In genomic region chr12:6295187-6295811, GRCh38 we compare ENCODE assay signal across 8 cellular contexts. TPM values are rescaled to one million over a fixed set of nuclear protein-coding genes. Genes with fewer than 3 reads are reported as not detected.
DNase-seq lines count a peak whose midpoint lies in the region; ATAC-seq, FAIRE-seq and TF ChIP-seq lines count a peak whose summit lies in the region.

No MANE protein-coding gene starts in this region.

- H4K5ac ChIP-seq in IMR-90 (ENCODE audit: low read depth, low read length) = no peak overlapping the region

- H2AK9ac ChIP-seq in IMR-90 (replicated peaks; ENCODE audit: low read depth, low read length, poor library complexity) = no peak overlapping the region

- peaks cover 4% of the 10 kb centered on the region for H3K4me1 Mint-ChIP-seq in activated T-helper 17 cell treated with anti-CD3 and anti-CD28 coated beads, Interleukin-2, amount 50 U/mL, for 72 hours
- H3K4me1 Mint-ChIP-seq in WTC11 = peaks cover 19% of the 10 kb centered on the region

- H3K9ac ChIP-seq in IMR-90 (ENCODE audit: low read depth, low read length) = no peak overlapping the region

- no peak overlapping the region; the same call in 1 of the 2 replicates for H2BK20ac ChIP-seq in IMR-90 (ENCODE audit: low read depth, low read length)

- no peak overlapping the region for H2AFZ ChIP-seq in IMR-90 (replicated peaks; ENCODE audit: low read length, poor library complexity)

- ATAC-seq in IMR-90 (ENCODE audit: low read depth) = peak; percentile 51
- peak; percentile 73 to 84 for ATAC-seq in lower lobe of right lung
- ATAC-seq in activated T-helper 17 cell treated with anti-CD3 and anti-CD28 coated beads, Interleukin-2, amount 50 U/mL, for 72 hours (replicated peaks) = no peak
- ATAC-seq in WTC11 = no peak

- 100% methylated on average over 1 of the region's 5 CpGs; no CpG with 5 or more reads in 1 of the 2 experiments for WGBS in IMR-90 (ENCODE audit: extremely low coverage in 2 of 2, insufficient read length in 1 of 2), 2 experiments

- no peak overlapping the region for H2BK5ac ChIP-seq in IMR-90 (ENCODE audit: low read depth, low read length, poor library complexity, severe bottlenecking)

- TF ChIP-seq CTCF in AG09309 (IDR thresholded peaks at IDR 0.05; ENCODE audit: control insufficient read depth, insufficient read depth, low read depth, low read length, missing control alignments) (no peak), IMR-90 (conservative IDR thresholded peaks at IDR 0.05; ENCODE audit: low read depth, low read length) (no peak), bronchial epithelial cell (IDR thresholded peaks at IDR 0.05; ENCODE audit: insufficient read depth, low read length, severe bottlenecking) (no peak), lower lobe of right lung (IDR thresholded peaks at IDR 0.05) (no peak), WTC11 (IDR thresholded peaks at IDR 0.05) (no peak)

- no peaks in the 10 kb centered on the region for H4K20me1 ChIP-seq in IMR-90 (ENCODE audit: insufficient read depth, low read length)

- no peak overlapping the region for H3K4me2 ChIP-seq in IMR-90 (ENCODE audit: low read depth, low read length)

- peaks cover 4% of the 10 kb centered on the region for H3K27me3 Mint-ChIP-seq in activated T-helper 17 cell treated with anti-CD3 and anti-CD28 coated beads, Interleukin-2, amount 50 U/mL, for 72 hours
- peaks cover 4% of the 10 kb centered on the region; the same call in 1 of the 2 replicates for H3K27me3 Mint-ChIP-seq in WTC11 (ENCODE audit: low read depth)

- H2BK15ac ChIP-seq in IMR-90 (ENCODE audit: low read depth, low read length) = peak overlapping the region; percentile 47; the same call in 2 of the 3 replicates

- peak overlapping the region; percentile 60; the same call in 1 of the 2 replicates for H2BK120ac ChIP-seq in IMR-90 (ENCODE audit: low read depth, low read length)

- FAIRE-seq in bronchial epithelial cell (lab: Jason Lieb, UNC) (no peak), frontal cortex (lab: Jason Lieb, UNC) (no peak)

- no peak overlapping the region for H3K27ac Mint-ChIP-seq in activated T-helper 17 cell treated with anti-CD3 and anti-CD28 coated beads, Interleukin-2, amount 50 U/mL, for 72 hours
- H3K27ac Mint-ChIP-seq in WTC11 = no peak overlapping the region

- H3K56ac ChIP-seq in IMR-90 (ENCODE audit: extremely low read depth, insufficient read depth, low read length) = no peak overlapping the region

- H3K4me1 ChIP-seq in IMR-90 (ENCODE audit: control insufficient read depth, insufficient read depth, low read length) (peaks cover 24% of the 10 kb centered on the region), lower lobe of right lung (peaks cover 12% of the 10 kb centered on the region)

- peak overlapping the region; percentile 54 for H2AK5ac ChIP-seq in IMR-90 (ENCODE audit: low read depth, low read length)

- H3K4me3 ChIP-seq in AG09309 (ENCODE audit: control insufficient read depth, low read depth, low read length) = no peak overlapping the region
- H3K4me3 ChIP-seq in IMR-90 (ENCODE audit: insufficient read depth, low read depth, low read length) = no peak overlapping the region
- no peak overlapping the region for H3K4me3 ChIP-seq in bronchial epithelial cell (ENCODE audit: low read depth, low read length)
- H3K4me3 ChIP-seq in lower lobe of right lung = no peak overlapping the region

- H3K9me3 ChIP-seq in IMR-90 (ENCODE audit: control insufficient read depth, insufficient read depth, low read length) = no peaks in the 10 kb centered on the region
- H3K9me3 ChIP-seq in lower lobe of right lung = no peaks in the 10 kb centered on the region

- peak overlapping the region in 1 of 2 experiments; percentile 6; a peak in 1 of 4 replicates for H4K8ac ChIP-seq in IMR-90 (ENCODE audit: low read depth in 2 of 2, low read length in 2 of 2)

- H3K36me3 ChIP-seq in IMR-90 (ENCODE audit: control insufficient read depth, insufficient read depth, low read length) (no peaks in the 10 kb centered on the region), bronchial epithelial cell (ENCODE audit: control insufficient read depth, insufficient read depth, low read length) (no peaks in the 10 kb centered on the region), lower lobe of right lung (no peaks in the 10 kb centered on the region)

- dilution Hi-C loops in IMR-90 (cut with HindIII; ENCODE audit: low sequenced_read_pairs, unreplicated experiment) = no loop called here

- no peak for TF ChIP-seq POLR2A in IMR-90 (IDR thresholded peaks at IDR 0.05; ENCODE audit: low read depth, low read length)

- intact Hi-C loops in IMR-90 (cut with micrococcal nuclease) (no loop called here), lower lobe of right lung (cut with DNase I) (no loop called here)

- H3K27ac ChIP-seq in IMR-90 (ENCODE audit: insufficient read depth, low read length) (no peak overlapping the region), lower lobe of right lung (peak overlapping the region; percentile 72)

- no peaks in the 10 kb centered on the region; a peak in 1 of 4 replicates for H3K79me1 ChIP-seq in IMR-90 (ENCODE audit: low read depth in 1 of 2, low read length in 2 of 2)

- H3K27me3 ChIP-seq in IMR-90 (ENCODE audit: control insufficient read depth, insufficient read depth, low read length) (no peaks in the 10 kb centered on the region), bronchial epithelial cell (ENCODE audit: control insufficient read depth, insufficient read depth, low read length) (no peaks in the 10 kb centered on the region), lower lobe of right lung (ENCODE audit: low read depth) (no peaks in the 10 kb centered on the region)

- H3K4me3 Mint-ChIP-seq in activated T-helper 17 cell treated with anti-CD3 and anti-CD28 coated beads, Interleukin-2, amount 50 U/mL, for 72 hours = no peak overlapping the region
- no peak overlapping the region for H3K4me3 Mint-ChIP-seq in WTC11

- peaks cover 8% of the 10 kb centered on the region; the same call in 1 of the 2 replicates for H3K9me1 ChIP-seq in IMR-90 (ENCODE audit: insufficient read depth, low read length)

- BruUV-seq in IMR-90 (replicated peaks; lab: Mats Ljungman, UMichigan) = no TSS peak

- POLR2A ChIA-PET in IMR-90 (lab: Charles Lee; ENCODE audit: unreplicated experiment) = interaction anchor here (0.6 kb wide), 2 partner anchors 171 to 239 kb away, joined by 3 to 17 read pairs; partner anchors contain the start of gene GAPDH
- POLR2A ChIA-PET in WTC11 (lab: Charles Lee) = no interaction called here

- in situ Hi-C loops in IMR-90 (cut with MboI; ENCODE audit: low sequenced_read_pairs) = loop anchor here (25.0 kb wide), 1 partner anchor 833 kb away; no protein-coding TSS in a partner anchor

- H4K91ac ChIP-seq in IMR-90 (ENCODE audit: insufficient read depth, low read depth, low read length) = peak overlapping the region; percentile 32; the same call in 1 of the 2 replicates

- no peak overlapping the region; the same call in 1 of the 2 replicates for H3K14ac ChIP-seq in IMR-90 (replicated peaks; ENCODE audit: low read depth, low read length)

- peak; percentile 44 for DNase-seq in AG09309 (ENCODE audit: low read depth)
- DNase-seq in IMR-90 = peak; percentile 82
- peak; percentile 98 for DNase-seq in bronchial epithelial cell (ENCODE audit: low read depth)
- peak; percentile 39 for DNase-seq in lower lobe of right lung
- no peak for DNase-seq in frontal cortex (ENCODE audit: low spot score in 2 of 2)
- DNase-seq in WTC11 (ENCODE audit: low spot score) = no peak
- DNase-seq in GDM1 (lab: John Stamatoyannopoulos, UW) = no peak

- CTCF ChIA-PET in IMR-90 (lab: Yijun Ruan, JAX) = interaction anchor here (0.6 kb wide), 1 partner anchor 1632 kb away, joined by 3 read pairs; no protein-coding TSS in a partner anchor
- CTCF ChIA-PET in WTC11 (lab: Charles Lee) = interaction anchor here (1.0 to 3.1 kb wide), 4 partner anchors 12 to 307 kb away, joined by 3 to 11 read pairs (median 7); partner anchors contain the start of gene LTBR

- no peak for TF ChIP-seq RAD21 in IMR-90 (IDR thresholded peaks at IDR 0.05; ENCODE audit: low read length)

- peak overlapping the region; percentile 37; the same call in 1 of the 2 replicates for H3K4ac ChIP-seq in IMR-90 (ENCODE audit: low read depth, low read length)

- no peak overlapping the region for H3K18ac ChIP-seq in IMR-90 (ENCODE audit: low read depth, low read length)

- no peaks in the 10 kb centered on the region for H3K36me3 Mint-ChIP-seq in activated T-helper 17 cell treated with anti-CD3 and anti-CD28 coated beads, Interleukin-2, amount 50 U/mL, for 72 hours (ENCODE audit: low read depth)
- peaks cover 7% of the 10 kb centered on the region for H3K36me3 Mint-ChIP-seq in WTC11

- H3K23ac ChIP-seq in IMR-90 (ENCODE audit: low read depth, low read length) = no peak overlapping the region

- no peaks in the 10 kb centered on the region for H3K9me3 Mint-ChIP-seq in activated T-helper 17 cell treated with anti-CD3 and anti-CD28 coated beads, Interleukin-2, amount 50 U/mL, for 72 hours
- H3K9me3 Mint-ChIP-seq in WTC11 = peaks cover 5% of the 10 kb centered on the region

TF ChIP-seq in IMR-90, 13 proteins besides CTCF, POLR2A, EP300 and RAD21 (continues in another document):
- TF ChIP-seq NFE2L2 (IDR thresholded peaks at IDR 0.05; ENCODE audit: low read depth, low read length) (peak; percentile 13; the same call in 1 of the 2 replicates), MAFK (IDR thresholded peaks at IDR 0.05; ENCODE audit: low read depth, low read length) (no peak), MAZ (IDR thresholded peaks at IDR 0.05; ENCODE audit: borderline replicate concordance, low read depth, low read length) (peak; percentile 60; the same call in 1 of the 2 replicates)

RNA-seq across cellular contexts. Expression of gene PLEKHG6, which starts 15.2 kb away (rescaled TPM):
- under 0.01 TPM in 2 replicates for total RNA-seq in IMR-90 (2012; rRNA removed)
- polyA plus RNA-seq in IMR-90 (2012; rRNA removed) = 0.10 TPM in 2 replicates
- polyA plus RNA-seq in IMR-90 (2012; cell fraction: cytosol; rRNA removed) = 0.05 and 0.07 TPM in 2 replicates
- polyA plus RNA-seq in IMR-90 (2012; cell fraction: nucleus; rRNA removed; ENCODE audit: low replicate concordance) = 0.05 and 0.15 TPM in 2 replicates
- total RNA-seq in bronchial epithelial cell = 15.3 and 23.4 TPM in 2 replicates
- 2.9 TPM for total RNA-seq in lower lobe of right lung
- not detected for total RNA-seq in activated T-helper 17 cell treated with anti-CD3 and anti-CD28 coated beads, Interleukin-2, amount 50 U/mL, for 72 hours
- under 0.01 TPM for total RNA-seq in frontal cortex
- 36.8 to 46.4 TPM (median 38.4 TPM) in 3 replicates for total RNA-seq in WTC11 (2021)

RNA-seq across cellular contexts. Expression of gene TNFRSF1A, which starts 46.6 kb away (rescaled TPM):
- total RNA-seq in IMR-90 (2012; rRNA removed) (79.6 and 86.7 TPM in 2 replicates), bronchial epithelial cell (26.9 and 47.0 TPM in 2 replicates), lower lobe of right lung (165 TPM), frontal cortex (4.5 TPM), WTC11 (2021) (32.3 to 44.1 TPM (median 32.4 TPM) in 3 replicates)
- 136 and 138 TPM in 2 replicates for polyA plus RNA-seq in IMR-90 (2012; rRNA removed)
- 105 and 167 TPM in 2 replicates for polyA plus RNA-seq in IMR-90 (2012; cell fraction: cytosol; rRNA removed)
- polyA plus RNA-seq in IMR-90 (2012; cell fraction: nucleus; rRNA removed; ENCODE audit: low replicate concordance) = 102 and 107 TPM in 2 replicates
- total RNA-seq in activated T-helper 17 cell treated with anti-CD3 and anti-CD28 coated beads, Interleukin-2, amount 50 U/mL, for 72 hours = 10 to 100 TPM; 42.1 to 74.1 TPM

Comparison
In these comparisons a context has a peak if more than half of its experiments do, and no peak if none do; other contexts are left out.
1. DNase-seq: peak in AG09309 (single experiment), IMR-90 (single experiment), bronchial epithelial cell (single experiment) and lower lobe of right lung (single experiment); none in frontal cortex (0 of 2), WTC11 (single experiment) and GDM1 (single experiment).
2. ATAC-seq: peak in IMR-90 (single experiment) and lower lobe of right lung (2 of 2); none in activated T-helper 17 cell treated with anti-CD3 and anti-CD28 coated beads, Interleukin-2, amount 50 U/mL, for 72 hours (single experiment) and WTC11 (single experiment).